ENCODE assay signal across 1 cellular context in genomic region chr3:31277582-31277981, GRCh38.
TF ChIP-seq lines count a peak whose summit lies in the region.

No MANE protein-coding gene starts in this region.

TF ChIP-seq in endothelial cell of umbilical vein, 7 proteins besides CTCF, POLR2A, EP300 and RAD21:
- TF ChIP-seq GATA2 (IDR thresholded peaks at IDR 0.05; ENCODE audit: insufficient read depth, insufficient read length, low read depth, low read length) (peak; percentile 62), JUN (IDR thresholded peaks at IDR 0.05; ENCODE audit: borderline replicate concordance, insufficient read depth, insufficient read length, low read depth) (peak; percentile 1), POLR2AphosphoS5 (IDR thresholded peaks at IDR 0.05; ENCODE audit: insufficient read depth, low read depth, low read length) (peak; percentile 46), MAX (IDR thresholded peaks at IDR 0.05; ENCODE audit: insufficient read depth, insufficient read length) (no peak)
